8 cellular contexts compared by ENCODE assay signal in the genomic region with DNA sequence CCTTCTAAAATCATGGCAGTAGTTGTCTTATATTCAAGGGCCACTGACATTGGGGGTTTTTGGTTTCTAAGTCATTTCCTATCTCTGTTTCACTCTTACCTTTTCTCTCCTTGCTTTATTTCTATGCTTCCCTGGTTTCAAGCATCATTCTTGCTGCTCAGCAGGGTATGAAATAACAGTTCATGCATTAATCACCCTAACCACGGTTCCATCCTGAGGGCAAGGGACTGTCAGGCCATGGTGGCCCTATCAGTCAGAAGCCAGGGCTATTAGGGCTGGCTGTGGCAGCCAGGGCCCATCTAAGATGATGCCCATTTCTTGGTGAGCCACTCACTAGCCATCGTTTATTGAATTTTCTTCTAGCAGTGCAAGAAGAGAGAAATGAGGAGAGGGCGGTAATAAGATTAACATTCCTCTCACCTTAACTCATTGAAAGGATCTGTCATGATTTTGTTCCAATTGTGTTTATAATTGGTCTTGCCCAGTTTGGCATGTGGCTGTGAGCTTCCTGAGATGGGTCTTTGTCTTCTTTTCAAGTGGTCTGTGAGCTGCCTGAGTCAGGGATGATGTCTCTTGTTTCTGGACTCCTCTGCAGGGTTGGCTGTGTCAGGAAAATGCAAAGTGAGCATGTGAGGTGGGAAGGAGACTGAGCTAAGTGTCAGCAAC. TPM values are rescaled to one million over a fixed set of nuclear protein-coding genes. Genes with fewer than 3 reads are reported as not detected.
DNase-seq lines count a peak whose midpoint lies in the region; ATAC-seq and TF ChIP-seq lines count a peak whose summit lies in the region.

No MANE protein-coding gene starts in this region.

- ATAC-seq in GM18520 (IDR thresholded peaks at IDR 0.05; ENCODE audit: unreplicated experiment), result peak; percentile 49
- no peak for ATAC-seq in WTC11

- peaks cover 7% of the 10 kb centered on the region for H3K4me1 Mint-ChIP-seq in WTC11

- no peak for TF ChIP-seq CTCF in HEK293 (tag by site-specific recombination; IDR thresholded peaks at IDR 0.05)
- no peak for TF ChIP-seq CTCF in WTC11 (IDR thresholded peaks at IDR 0.05)

- no peak for DNase-seq in WTC11 (ENCODE audit: low spot score)
- peak; percentile 39 for DNase-seq in neuronal stem cell (ENCODE audit: low spot score)
- no peak for DNase-seq in NCI-H1417 treated with DMSO at 0.1 percent for 48 hours (lab: John Stamatoyannopoulos, UW)
- DNase-seq in H7, result no peak
- DNase-seq in NCI-H146 treated with DMSO at 0.1 percent for 48 hours (lab: John Stamatoyannopoulos, UW; ENCODE audit: unreplicated experiment), result no peak
- DNase-seq in NCI-H510A (lab: John Stamatoyannopoulos, UW), result no peak

- no peaks in the 10 kb centered on the region for H3K9me3 Mint-ChIP-seq in WTC11

- CTCF ChIA-PET in HEK293 (lab: Yijun Ruan, JAX), result interaction anchor here (0.6 to 1.6 kb wide), 6 partner anchors 14 to 1565 kb away, joined by 3 to 4 read pairs (median 3); no protein-coding TSS in a partner anchor
- CTCF ChIA-PET in WTC11 (lab: Charles Lee), result interaction anchor here (0.9 to 1.8 kb wide), 6 partner anchors 14 to 455 kb away, joined by 3 to 13 read pairs (median 4); partner anchors contain the start of gene HBEGF

- WGBS in neuronal stem cell (ENCODE audit: extremely low coverage in 2 of 2, insufficient read length in 2 of 2, insufficient replicate concordance in 1 of 2), 2 donors, result no CpG with 5 or more reads among the region's 3 CpGs

- peak overlapping the region; percentile 29; the same call in 1 of the 2 replicates for H3K27ac Mint-ChIP-seq in WTC11

- H3K4me1 ChIP-seq in HEK293 (ENCODE audit: control insufficient read depth, insufficient read depth, low read length), result peaks cover 22% of the 10 kb centered on the region
- peaks cover 0 to 18% of the 10 kb centered on the region in 2 donors for H3K4me1 ChIP-seq in neuronal stem cell (ENCODE audit: control insufficient read depth in 2 of 2, insufficient read depth in 1 of 2, low read depth in 1 of 2, low read length in 2 of 2)

- H3K36me3 Mint-ChIP-seq in WTC11, result no peaks in the 10 kb centered on the region

- no peak overlapping the region for H4K91ac ChIP-seq in neuronal stem cell (ENCODE audit: low read depth, low read length, poor library complexity)

- no peak overlapping the region for H2AFZ ChIP-seq in neuronal stem cell (ENCODE audit: low read length)

- no peak overlapping the region for H3K4me3 Mint-ChIP-seq in WTC11

- H3K27ac ChIP-seq in HEK293 (ENCODE audit: extremely low read depth, low read depth, low read length) (peak overlapping the region; percentile 20; the same call in 1 of the 2 replicates), neuronal stem cell (replicated peaks; ENCODE audit: low read length) (peak overlapping the region; percentile 74)

- H3K36me3 ChIP-seq in HEK293 (ENCODE audit: control insufficient read depth in 2 of 2, insufficient read depth in 1 of 2, low read length in 2 of 2), result no peaks in the 10 kb centered on the region
- no peaks in the 10 kb centered on the region for H3K36me3 ChIP-seq in neuronal stem cell (replicated peaks in 1 of 2; ENCODE audit: control insufficient read depth in 2 of 2, insufficient read depth in 2 of 2, low read length in 2 of 2)
- no peaks in the 10 kb centered on the region for H3K36me3 ChIP-seq in H7 (replicated peaks; ENCODE audit: control insufficient read depth, insufficient read depth, low read length)

- no peak overlapping the region for H2BK12ac ChIP-seq in neuronal stem cell (ENCODE audit: low read length)

- H3K79me1 ChIP-seq in neuronal stem cell (ENCODE audit: low read depth, low read length), result no peaks in the 10 kb centered on the region

- no peak overlapping the region for H3K4ac ChIP-seq in neuronal stem cell (ENCODE audit: low read length)

- H3K4me3 ChIP-seq in HEK293 (ENCODE audit: low read depth, low read length), result no peak overlapping the region
- no peak overlapping the region for H3K4me3 ChIP-seq in neuronal stem cell (ENCODE audit: low read length in 2 of 2)
- no peak overlapping the region for H3K4me3 ChIP-seq in H7 (ENCODE audit: insufficient read depth, low read depth, low read length)

- H3K9me3 ChIP-seq in HEK293 (ENCODE audit: control insufficient read depth, insufficient read depth, low read depth, low read length) (no peaks in the 10 kb centered on the region), neuronal stem cell (replicated peaks in 1 of 2; ENCODE audit: control insufficient read depth in 2 of 2, insufficient read depth in 1 of 2, low read depth in 1 of 2, low read length in 2 of 2) (no peaks in the 10 kb centered on the region)

- H3K14ac ChIP-seq in neuronal stem cell (ENCODE audit: low read length), result no peak overlapping the region

- POLR2A ChIA-PET in HEK293 (lab: Yijun Ruan, JAX), result interaction anchor here (0.7 to 1.1 kb wide), 2 partner anchors 14 to 45 kb away, joined by 3 read pairs; partner anchors contain the start of gene CYSTM1
- POLR2A ChIA-PET in WTC11 (lab: Charles Lee), result no interaction called here

- H3K23ac ChIP-seq in neuronal stem cell (ENCODE audit: low read depth, low read length, poor library complexity), result no peak overlapping the region

- H2BK15ac ChIP-seq in neuronal stem cell (ENCODE audit: low read length), result no peak overlapping the region

- H2AK5ac ChIP-seq in neuronal stem cell (ENCODE audit: low read depth, low read length), result no peak overlapping the region

- H4K8ac ChIP-seq in neuronal stem cell (ENCODE audit: low read depth, low read length), result no peak overlapping the region

- H3K9ac ChIP-seq in neuronal stem cell (ENCODE audit: low read depth, low read length, poor library complexity), result no peak overlapping the region

- no peaks in the 10 kb centered on the region for H3K27me3 Mint-ChIP-seq in WTC11 (ENCODE audit: low read depth)

- no peak overlapping the region for H3K4me2 ChIP-seq in neuronal stem cell (ENCODE audit: insufficient read depth, low read length, poor library complexity, severe bottlenecking)

- H3K18ac ChIP-seq in neuronal stem cell (ENCODE audit: low read length), result no peak overlapping the region

- H3K27me3 ChIP-seq in neuronal stem cell (ENCODE audit: control insufficient read depth in 3 of 3, insufficient read depth in 3 of 3, low read depth in 1 of 3, low read length in 3 of 3) (no peaks in the 10 kb centered on the region), H7 (ENCODE audit: control insufficient read depth, insufficient read depth, low read length) (no peaks in the 10 kb centered on the region)

- H2BK120ac ChIP-seq in neuronal stem cell (ENCODE audit: low read depth, low read length), result no peak overlapping the region

- H2BK5ac ChIP-seq in neuronal stem cell (ENCODE audit: low read length), result no peak overlapping the region

TF ChIP-seq in HEK293, 187 proteins besides CTCF, POLR2A, EP300 and RAD21 (continues in another document):
- TF ChIP-seq, protein P1, sequence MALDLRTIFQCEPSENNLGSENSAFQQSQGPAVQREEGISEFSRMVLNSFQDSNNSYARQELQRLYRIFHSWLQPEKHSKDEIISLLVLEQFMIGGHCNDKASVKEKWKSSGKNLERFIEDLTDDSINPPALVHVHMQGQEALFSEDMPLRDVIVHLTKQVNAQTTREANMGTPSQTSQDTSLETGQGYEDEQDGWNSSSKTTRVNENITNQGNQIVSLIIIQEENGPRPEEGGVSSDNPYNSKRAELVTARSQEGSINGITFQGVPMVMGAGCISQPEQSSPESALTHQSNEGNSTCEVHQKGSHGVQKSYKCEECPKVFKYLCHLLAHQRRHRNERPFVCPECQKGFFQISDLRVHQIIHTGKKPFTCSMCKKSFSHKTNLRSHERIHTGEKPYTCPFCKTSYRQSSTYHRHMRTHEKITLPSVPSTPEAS (tag by site-specific recombination; IDR thresholded peaks at IDR 0.05), result no peak
- TF ChIP-seq ZNF335 (tag by site-specific recombination; conservative IDR thresholded peaks at IDR 0.05), result peak; percentile 79
- TF ChIP-seq ZNF558 (tag by site-specific recombination; IDR thresholded peaks at IDR 0.05), result no peak
- TF ChIP-seq, protein P2, sequence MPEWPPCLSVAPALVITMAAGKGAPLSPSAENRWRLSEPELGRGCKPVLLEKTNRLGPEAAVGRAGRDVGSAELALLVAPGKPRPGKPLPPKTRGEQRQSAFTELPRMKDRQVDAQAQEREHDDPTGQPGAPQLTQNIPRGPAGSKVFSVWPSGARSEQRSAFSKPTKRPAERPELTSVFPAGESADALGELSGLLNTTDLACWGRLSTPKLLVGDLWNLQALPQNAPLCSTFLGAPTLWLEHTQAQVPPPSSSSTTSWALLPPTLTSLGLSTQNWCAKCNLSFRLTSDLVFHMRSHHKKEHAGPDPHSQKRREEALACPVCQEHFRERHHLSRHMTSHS (tag by site-specific recombination; IDR thresholded peaks at IDR 0.05), result no peak
- no peak for TF ChIP-seq ZNF138 (tag by site-specific recombination; IDR thresholded peaks at IDR 0.05; ENCODE audit: borderline replicate concordance)
- TF ChIP-seq ZSCAN23 (tag by site-specific recombination; IDR thresholded peaks at IDR 0.05), result no peak

TF ChIP-seq in WTC11, 78 proteins besides CTCF, POLR2A, EP300 and RAD21 (continues in another document):
- TF ChIP-seq, protein P3, sequence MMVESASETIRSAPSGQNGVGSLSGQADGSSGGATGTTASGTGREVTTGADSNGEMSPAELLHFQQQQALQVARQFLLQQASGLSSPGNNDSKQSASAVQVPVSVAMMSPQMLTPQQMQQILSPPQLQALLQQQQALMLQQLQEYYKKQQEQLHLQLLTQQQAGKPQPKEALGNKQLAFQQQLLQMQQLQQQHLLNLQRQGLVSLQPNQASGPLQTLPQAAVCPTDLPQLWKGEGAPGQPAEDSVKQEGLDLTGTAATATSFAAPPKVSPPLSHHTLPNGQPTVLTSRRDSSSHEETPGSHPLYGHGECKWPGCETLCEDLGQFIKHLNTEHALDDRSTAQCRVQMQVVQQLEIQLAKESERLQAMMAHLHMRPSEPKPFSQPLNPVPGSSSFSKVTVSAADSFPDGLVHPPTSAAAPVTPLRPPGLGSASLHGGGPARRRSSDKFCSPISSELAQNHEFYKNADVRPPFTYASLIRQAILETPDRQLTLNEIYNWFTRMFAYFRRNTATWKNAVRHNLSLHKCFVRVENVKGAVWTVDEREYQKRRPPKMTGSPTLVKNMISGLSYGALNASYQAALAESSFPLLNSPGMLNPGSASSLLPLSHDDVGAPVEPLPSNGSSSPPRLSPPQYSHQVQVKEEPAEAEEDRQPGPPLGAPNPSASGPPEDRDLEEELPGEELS (CRISPR knock-in tag; IDR thresholded peaks at IDR 0.05), result no peak

RNA-seq across cellular contexts. Expression of gene CYSTM1, which starts 45.2 kb away (rescaled TPM):
- 27.7 to 29.3 TPM (median 28.9 TPM) in 3 replicates for total RNA-seq in WTC11 (2021)
- 35.6 TPM for polyA plus RNA-seq in neuronal stem cell (2013, experiment 1 of 2)
- polyA plus RNA-seq in neuronal stem cell (2013, experiment 2 of 2), result 35.7 TPM
- total RNA-seq in H7 (2014; rRNA removed; shearing (Covaris generic)), result 55.5 and 61.1 TPM in 2 replicates
